8 cellular contexts compared by ENCODE assay signal in the genomic region with DNA sequence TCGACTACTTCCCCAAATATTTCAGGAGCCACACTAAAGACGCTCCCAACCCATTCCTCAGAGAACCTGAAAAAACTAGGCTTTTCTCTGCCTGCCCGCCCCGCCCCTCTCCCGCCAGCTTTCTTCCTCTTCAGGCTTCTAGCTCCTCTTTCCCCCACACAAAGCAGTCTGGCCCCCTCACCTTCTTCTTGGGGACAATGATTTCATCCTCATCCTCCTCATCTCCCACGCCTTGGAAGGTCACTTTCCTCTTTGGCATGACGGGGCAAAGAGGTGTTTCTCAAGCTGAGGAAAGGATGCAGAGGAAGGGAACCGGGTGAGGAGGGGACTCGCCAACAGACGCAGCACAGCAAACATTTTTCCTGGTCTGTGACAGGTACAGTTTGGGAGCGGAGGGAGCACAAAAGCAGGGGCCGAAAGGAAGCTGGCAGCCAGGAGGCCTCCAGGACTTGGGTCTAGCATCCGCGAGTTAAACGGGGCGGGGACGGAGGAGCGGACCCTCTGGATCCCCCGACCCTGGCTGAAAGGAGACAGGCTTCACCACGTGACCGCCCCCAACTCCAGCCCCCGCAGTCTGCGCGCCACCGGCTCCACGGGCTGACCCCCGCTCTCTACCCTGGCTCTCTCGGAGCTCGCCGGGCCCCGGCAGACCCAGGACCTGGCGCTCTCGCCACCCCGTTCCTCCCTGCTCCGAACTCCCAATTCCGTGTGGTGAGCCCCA. TPM values are rescaled to one million over a fixed set of nuclear protein-coding genes. Genes with fewer than 3 reads are reported as not detected.
A peak's percentile ranks its signal among the peaks of the same experiment; 100 is the strongest.
DNase-seq lines count a peak whose midpoint lies in the region; ATAC-seq and TF ChIP-seq lines count a peak whose summit lies in the region.

No MANE protein-coding gene starts in this region.

- TF ChIP-seq CTCF in KMS-11 (conservative IDR thresholded peaks at IDR 0.05; ENCODE audit: low read depth, low read length) (no peak), cardiac fibroblast (IDR thresholded peaks at IDR 0.05; ENCODE audit: low read depth, low read length) (no peak), lung (IDR thresholded peaks at IDR 0.05; ENCODE audit: control extremely low read depth, extremely low read depth) (no peak), upper lobe of right lung (IDR thresholded peaks at IDR 0.05) (no peak)

- peak overlapping the region; percentile 94 for H3K27ac Mint-ChIP-seq in activated CD4-positive, alpha-beta T cell treated with anti-CD3 and anti-CD28 coated beads for 36 hours

- H3K27me3 ChIP-seq in KMS-11 (ENCODE audit: insufficient read depth, low read depth) (no peaks in the 10 kb centered on the region), lung (ENCODE audit: control insufficient read depth, insufficient read depth) (no peaks in the 10 kb centered on the region), upper lobe of right lung (no peaks in the 10 kb centered on the region)

- H3K36me3 ChIP-seq in KMS-11 (ENCODE audit: insufficient read depth), result no peaks in the 10 kb centered on the region
- peaks cover 0 to 50% of the 10 kb centered on the region in 2 donors for H3K36me3 ChIP-seq in lung (ENCODE audit: control insufficient read depth in 2 of 2, insufficient read depth in 2 of 2, low read length in 2 of 2)
- peaks cover 65% of the 10 kb centered on the region for H3K36me3 ChIP-seq in upper lobe of right lung

- H3K27me3 Mint-ChIP-seq in activated CD4-positive, alpha-beta T cell treated with anti-CD3 and anti-CD28 coated beads for 36 hours, result no peaks in the 10 kb centered on the region

- peaks cover 32% of the 10 kb centered on the region for H3K36me3 Mint-ChIP-seq in activated CD4-positive, alpha-beta T cell treated with anti-CD3 and anti-CD28 coated beads for 36 hours (ENCODE audit: low read depth)

- H3K79me2 ChIP-seq in KMS-11 (ENCODE audit: insufficient read depth, low read depth), result peaks cover 18% of the 10 kb centered on the region

- WGBS in lung, 2 donors, result 1 to 2% methylated on average over 29 to 36 of the region's 36 CpGs

- intact Hi-C loops in activated CD4-positive, alpha-beta T cell treated with anti-CD3 and anti-CD28 coated beads for 36 hours (cut with DNase I, micrococcal nuclease), result loop anchor here (1.0 to 2.0 kb wide), 6 partner anchors 16 to 53 kb away; a partner anchor contains a TSS
- intact Hi-C loops in upper lobe of right lung (cut with DNase I), result no loop called here

- no peaks in the 10 kb centered on the region for H3K9me3 Mint-ChIP-seq in activated CD4-positive, alpha-beta T cell treated with anti-CD3 and anti-CD28 coated beads for 36 hours (ENCODE audit: low read depth)

- POLR2A ChIA-PET in activated CD4-positive, alpha-beta T cell treated with anti-CD3 and anti-CD28 coated beads for 36 hours (lab: Charles Lee), result interaction anchor here (1.0 to 1.4 kb wide), 4 partner anchors 16 to 289 kb away, joined by 3 to 7 read pairs (median 4); a partner anchor contains a TSS

- H3K9ac ChIP-seq in KMS-11, result peak overlapping the region; percentile 66

- no peaks in the 10 kb centered on the region for H3K9me3 ChIP-seq in lung (ENCODE audit: control insufficient read depth in 2 of 2, insufficient read depth in 1 of 2, low read length in 1 of 2)
- no peaks in the 10 kb centered on the region for H3K9me3 ChIP-seq in upper lobe of right lung

- H2AFZ ChIP-seq in KMS-11 (ENCODE audit: low read depth), result peak overlapping the region; percentile 55

- H3K4me3 ChIP-seq in KMS-11 (IDR thresholded peaks at IDR 0.05; ENCODE audit: insufficient read depth, low read depth, low read length), result peak overlapping the region; percentile 41
- H3K4me3 ChIP-seq in cardiac fibroblast (replicated peaks in 1 of 2; ENCODE audit: low read depth in 2 of 2, low read length in 2 of 2), result peak overlapping the region; percentile 95 to 96
- peak overlapping the region; percentile 79 for H3K4me3 ChIP-seq in lung
- peak overlapping the region; percentile 93 for H3K4me3 ChIP-seq in upper lobe of right lung

- DNase-seq in activated CD4-positive, alpha-beta T cell treated with anti-CD3 and anti-CD28 coated beads for 36 hours, result no peak
- no peak for DNase-seq in activated CD4-positive, alpha-beta T cell treated with anti-CD3 and anti-CD28 coated beads for 48 hours
- DNase-seq in cardiac fibroblast (ENCODE audit: low read depth in 2 of 2) (no peak), lung (ENCODE audit: low spot score) (no peak), upper lobe of right lung (no peak), midbrain (lab: John Stamatoyannopoulos, UW) (no peak)
- DNase-seq in activated CD4-positive, alpha-beta T cell treated with anti-CD3 and anti-CD28 coated beads, Interleukin-2, amount 50 U/mL, for 4 hours, result no peak

- peaks cover 39% of the 10 kb centered on the region for H3K4me1 Mint-ChIP-seq in activated CD4-positive, alpha-beta T cell treated with anti-CD3 and anti-CD28 coated beads for 36 hours

- peak overlapping the region; percentile 49 for H3K27ac ChIP-seq in KMS-11
- H3K27ac ChIP-seq in lung (ENCODE audit: low read depth in 1 of 2, low read length in 1 of 2), result peak overlapping the region; percentile 94 to 97
- H3K27ac ChIP-seq in upper lobe of right lung, result peak overlapping the region; percentile 97

- no peaks in the 10 kb centered on the region for H4K20me1 ChIP-seq in KMS-11 (ENCODE audit: insufficient read depth)

- H3K4me3 Mint-ChIP-seq in activated CD4-positive, alpha-beta T cell treated with anti-CD3 and anti-CD28 coated beads for 36 hours, result peak overlapping the region; percentile 90

- peak; percentile 36 for ATAC-seq in activated CD4-positive, alpha-beta T cell treated with anti-CD3 and anti-CD28 coated beads for 36 hours
- ATAC-seq in lung (ENCODE audit: insufficient read depth, low FRiP score), result peak; percentile 29
- ATAC-seq in upper lobe of right lung, result peak; percentile 30

- CTCF ChIA-PET in activated CD4-positive, alpha-beta T cell treated with anti-CD3 and anti-CD28 coated beads for 36 hours (lab: Charles Lee), result interaction anchor here (0.6 to 2.1 kb wide), 6 partner anchors 10 to 393 kb away, joined by 3 to 9 read pairs (median 4); no protein-coding TSS in a partner anchor

- H3K4me1 ChIP-seq in KMS-11 (ENCODE audit: low read depth, poor library complexity, severe bottlenecking) (peaks cover 46% of the 10 kb centered on the region), lung (ENCODE audit: control insufficient read depth in 2 of 2, insufficient read depth in 2 of 2, low read length in 2 of 2) (peaks cover 5 to 25% of the 10 kb centered on the region in 2 donors), upper lobe of right lung (peaks cover 35% of the 10 kb centered on the region)

- peak overlapping the region; percentile 95 for H3K4me2 ChIP-seq in KMS-11

RNA-seq across cellular contexts. Expression of a gene that starts 0.5 kb away (rescaled TPM):
- 10 to 100 TPM; 42.3 to 51.8 TPM for total RNA-seq in activated CD4-positive, alpha-beta T cell treated with anti-CD3 and anti-CD28 coated beads for 36 hours
- total RNA-seq in lung (10 to 100 TPM; 37.5 to 69.8 TPM), upper lobe of right lung (51.5 TPM)
- polyA plus RNA-seq in lung, result 10 to 100 TPM; 43.5 to 49.1 TPM

RNA-seq across cellular contexts. Expression of a gene that starts 15.7 kb away (rescaled TPM):
- 10 to 100 TPM; 38.1 to 43.4 TPM for total RNA-seq in activated CD4-positive, alpha-beta T cell treated with anti-CD3 and anti-CD28 coated beads for 36 hours
- total RNA-seq in lung, result 10 to 100 TPM; 31.7 to 43.6 TPM
- polyA plus RNA-seq in lung, result 10 to 100 TPM; 26.9 to 27.8 TPM
- total RNA-seq in upper lobe of right lung, result 36.0 TPM

RNA-seq across cellular contexts. Expression of a gene that starts 20.0 kb away (rescaled TPM):
- total RNA-seq in activated CD4-positive, alpha-beta T cell treated with anti-CD3 and anti-CD28 coated beads for 36 hours, result 1 to 10 TPM in 1 of 2 experiments, under 1 TPM in 1; 0.69 to 1.6 TPM
- total RNA-seq in lung, result not detected
- 1 to 10 TPM in 1 of 2 donors, under 1 TPM in 1; 0.44 to 3.9 TPM for polyA plus RNA-seq in lung
- total RNA-seq in upper lobe of right lung, result not detected

RNA-seq across cellular contexts. Expression of a gene that starts 27.8 kb away (rescaled TPM):
- total RNA-seq in activated CD4-positive, alpha-beta T cell treated with anti-CD3 and anti-CD28 coated beads for 36 hours, result 100 to 1,000 TPM; 155 to 159 TPM
- total RNA-seq in lung (1 to 10 TPM; 3.3 to 4.6 TPM), upper lobe of right lung (8.6 TPM)
- 1 to 10 TPM; 5.8 to 7.3 TPM for polyA plus RNA-seq in lung

RNA-seq across cellular contexts. Expression of a gene that starts 40.6 kb away (rescaled TPM):
- total RNA-seq in activated CD4-positive, alpha-beta T cell treated with anti-CD3 and anti-CD28 coated beads for 36 hours, result 10 to 100 TPM; 10.6 to 11.0 TPM
- total RNA-seq in lung (1 to 10 TPM; 5.3 to 8.0 TPM), upper lobe of right lung (6.1 TPM)
- 1 to 10 TPM; 4.2 to 4.7 TPM for polyA plus RNA-seq in lung

Comparison
In these comparisons a context has a peak if more than half of its experiments do, and no peak if none do; other contexts are left out.
1. H3K4me3 ChIP-seq: peak in every context shown above with its lines; median percentile 96 in cardiac fibroblast; 93 in upper lobe of right lung; 79 in lung; 41 in KMS-11.